7 cellular contexts compared by ENCODE assay signal in the genomic region with DNA sequence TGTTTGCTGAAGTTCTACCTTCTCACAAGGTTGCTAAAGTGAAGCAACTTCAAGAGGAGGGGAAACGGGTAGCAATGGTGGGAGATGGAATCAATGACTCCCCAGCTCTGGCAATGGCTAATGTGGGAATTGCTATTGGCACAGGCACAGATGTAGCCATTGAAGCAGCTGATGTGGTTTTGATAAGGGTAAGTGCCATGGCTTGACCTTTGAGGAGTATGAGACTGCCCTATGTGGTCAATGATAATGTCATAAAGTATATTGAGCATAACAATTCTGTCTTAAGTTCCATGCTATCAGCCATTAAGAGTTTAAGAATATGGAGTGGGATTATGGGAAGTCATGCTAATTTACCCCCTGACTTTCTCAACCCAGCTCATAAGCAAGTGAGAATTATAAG.
"Had no signal": no experiment of that assay in that cellular context is flagged by ENCODE, and none has a peak within 500 bp of the region (broad histone marks: within the 10 kb centered on the region; RNA-seq: fewer than 3 reads in every experiment).

No MANE protein-coding gene starts in this region.

- H3K27ac Mint-ChIP-seq: GM23338, H9 had no signal

- H3K4me3 Mint-ChIP-seq: GM23338, H9 had no signal

- DNase-seq: H9, HCEC 1CT, IMR-90 had no signal

- ATAC-seq: GM23338, K562 had no signal

- H3K9me3 Mint-ChIP-seq: GM23338 had no signal

- FAIRE-seq: H54, HTR-8/SVneo, K562 had no signal
